Comparison of ENCODE assay signal across 10 cellular contexts in genomic region chr2:46073540-46074018, GRCh38.
DNase-seq lines count a peak whose midpoint lies in the region; ATAC-seq and TF ChIP-seq lines count a peak whose summit lies in the region.
"Had no signal": no experiment of that assay in that cellular context is flagged by ENCODE, and none has a peak within 500 bp of the region (broad histone marks: within the 10 kb centered on the region; RNA-seq: fewer than 3 reads in every experiment).

No MANE protein-coding gene starts in this region.

- H3K79me2 ChIP-seq in fibroblast of lung (ENCODE audit: control insufficient read depth, insufficient read depth, low read length) (no peaks in the 10 kb centered on the region), trophoblast cell (ENCODE audit: control insufficient read depth, insufficient read depth, low read length, poor library complexity) (peaks cover 7% of the 10 kb centered on the region)

- H2AK5ac ChIP-seq in trophoblast cell (ENCODE audit: low read length): no peak overlapping the region

- no peaks in the 10 kb centered on the region for H3K4me1 Mint-ChIP-seq in stimulated activated naive B cell treated with anti-CD40 and anti-IgM and Interleukin-4, amounts not matched to agents 10 μg/mL and 1 μg/mL and 100 μg/mL, for 72 hours
- H3K4me1 Mint-ChIP-seq: memory B cell had no signal

- H3K18ac ChIP-seq in trophoblast cell (ENCODE audit: low read length): no peak overlapping the region

- no peak overlapping the region for H2AFZ ChIP-seq in fibroblast of lung (ENCODE audit: low read length)
- no peak overlapping the region for H2AFZ ChIP-seq in trophoblast cell (ENCODE audit: insufficient read depth, low read length, poor library complexity)

- DNase-seq in EL: peak; percentile 98
- DNase-seq in RWPE1 (ENCODE audit: low spot score): peak; percentile 90
- DNase-seq in fibroblast of lung (ENCODE audit: low read depth in 2 of 2): peak; percentile 89 to 99
- DNase-seq in trophoblast cell: peak; percentile 90 to 95
- DNase-seq in cortex of kidney (lab: John Stamatoyannopoulos, UW): no peak
- DNase-seq in stimulated activated naive B cell treated with anti-CD40 and anti-IgM and Interleukin-4, amounts not matched to agents 10 μg/mL and 1 μg/mL and 100 μg/mL, for 72 hours: no peak
- DNase-seq: activated effector memory CD4-positive, alpha-beta T cell treated with Interleukin-2 at 50 U/mL for 16 hours had no signal

- H3K4me3 ChIP-seq in fibroblast of lung (replicated peaks in 1 of 4; ENCODE audit: control extremely low read depth in 1 of 4, insufficient read depth in 1 of 4, low read depth in 3 of 4, low read length in 4 of 4): peak overlapping the region in 2 of 4 experiments; percentile 10 to 30
- no peak overlapping the region for H3K4me3 ChIP-seq in trophoblast cell (ENCODE audit: low read depth, low read length)

- H3K4ac ChIP-seq in trophoblast cell (ENCODE audit: low read depth, low read length): no peak overlapping the region

- H4K8ac ChIP-seq in trophoblast cell (ENCODE audit: low read depth, low read length): peak overlapping the region; percentile 49

- H3K27ac ChIP-seq in RWPE1: peak overlapping the region; percentile 86
- H3K27ac ChIP-seq in fibroblast of lung (ENCODE audit: insufficient read depth, low read length): peak overlapping the region; percentile 56
- H3K27ac ChIP-seq in trophoblast cell (ENCODE audit: low read depth, low read length): peak overlapping the region; percentile 97

- no peak overlapping the region for H2BK120ac ChIP-seq in trophoblast cell (ENCODE audit: insufficient read depth, low read length, poor library complexity)

- H3K4me1 ChIP-seq in fibroblast of lung (ENCODE audit: control insufficient read depth, extremely low read depth, insufficient read depth, low read length) (peaks cover 26% of the 10 kb centered on the region), trophoblast cell (ENCODE audit: control insufficient read depth in 1 of 2, insufficient read depth in 2 of 2, low read length in 2 of 2) (peaks cover 23 to 36% of the 10 kb centered on the region in 2 experiments)

- CTCF ChIA-PET in RWPE1 (lab: Yijun Ruan, JAX): no interaction called here

- H3K27me3 Mint-ChIP-seq in stimulated activated naive B cell treated with anti-CD40 and anti-IgM and Interleukin-4, amounts not matched to agents 10 μg/mL and 1 μg/mL and 100 μg/mL, for 72 hours: no peaks in the 10 kb centered on the region
- H3K27me3 Mint-ChIP-seq: memory B cell had no signal

- H3K14ac ChIP-seq in trophoblast cell (ENCODE audit: low read length): no peak overlapping the region

- H2BK5ac ChIP-seq in trophoblast cell (ENCODE audit: low read depth, low read length, poor library complexity): peak overlapping the region; percentile 41

- ATAC-seq in activated CD4-positive, CD25-positive, alpha-beta regulatory T cell treated with anti-CD3 and anti-CD28 coated beads, Interleukin-2, amount 50 U/mL, for 24 hours: no peak
- ATAC-seq in HG02840 (IDR thresholded peaks at IDR 0.05; ENCODE audit: low FRiP score, unreplicated experiment): no peak
- ATAC-seq in stimulated activated naive B cell treated with anti-CD40 and anti-IgM and Interleukin-4, amounts not matched to agents 10 μg/mL and 1 μg/mL and 100 μg/mL, for 72 hours (replicated peaks): no peak

- no peaks in the 10 kb centered on the region for H3K9me3 ChIP-seq in fibroblast of lung (ENCODE audit: control insufficient read depth, insufficient read depth, low read depth, low read length)
- H3K9me3 ChIP-seq in trophoblast cell (ENCODE audit: insufficient read depth, low read depth, low read length): no peaks in the 10 kb centered on the region

- TF ChIP-seq CTCF in RWPE1 (conservative IDR thresholded peaks at IDR 0.05; ENCODE audit: low read depth) (no peak), fibroblast of lung (conservative IDR thresholded peaks at IDR 0.05 in 1 of 2, IDR thresholded peaks at IDR 0.05 in 1 of 2; ENCODE audit: low read depth in 1 of 2, low read length in 2 of 2) (no peak)

- H3K27ac Mint-ChIP-seq in stimulated activated naive B cell treated with anti-CD40 and anti-IgM and Interleukin-4, amounts not matched to agents 10 μg/mL and 1 μg/mL and 100 μg/mL, for 72 hours: no peak overlapping the region
- H3K27ac Mint-ChIP-seq: memory B cell had no signal

- POLR2A ChIA-PET in RWPE1 (lab: Yijun Ruan, JAX; ENCODE audit: low non-redundant PET): no interaction called here

- H3K27me3 ChIP-seq in fibroblast of lung (ENCODE audit: control insufficient read depth, insufficient read depth, low read length) (no peaks in the 10 kb centered on the region), trophoblast cell (ENCODE audit: insufficient read depth, low read length) (no peaks in the 10 kb centered on the region)

- no peaks in the 10 kb centered on the region for H4K20me1 ChIP-seq in fibroblast of lung (ENCODE audit: control insufficient read depth, extremely low read depth, insufficient read depth, low read length)

- H3K9ac ChIP-seq in fibroblast of lung (ENCODE audit: insufficient read depth, low read length) (peak overlapping the region; percentile 34), trophoblast cell (ENCODE audit: low read length) (no peak overlapping the region)

- peak overlapping the region; percentile 94 for H4K91ac ChIP-seq in trophoblast cell (ENCODE audit: low read depth, low read length)

- H4K12ac ChIP-seq in trophoblast cell (ENCODE audit: low read depth, low read length): no peak overlapping the region

- no peak overlapping the region for H3K4me3 Mint-ChIP-seq in stimulated activated naive B cell treated with anti-CD40 and anti-IgM and Interleukin-4, amounts not matched to agents 10 μg/mL and 1 μg/mL and 100 μg/mL, for 72 hours
- H3K4me3 Mint-ChIP-seq: memory B cell had no signal

- peaks cover 10 to 12% of the 10 kb centered on the region in 2 donors for H3K36me3 Mint-ChIP-seq in stimulated activated naive B cell treated with anti-CD40 and anti-IgM and Interleukin-4, amounts not matched to agents 10 μg/mL and 1 μg/mL and 100 μg/mL, for 72 hours

- WGBS in trophoblast cell (ENCODE audit: extremely low coverage, insufficient coverage, insufficient read length): no CpG with 5 or more reads among the region's 9 CpGs

- H3K79me1 ChIP-seq in trophoblast cell (ENCODE audit: low read length): peaks cover 47% of the 10 kb centered on the region

- no peak overlapping the region for H3K23ac ChIP-seq in trophoblast cell (ENCODE audit: low read length)

- no peak overlapping the region for H2BK12ac ChIP-seq in trophoblast cell (ENCODE audit: low read length)

- H3K36me3 ChIP-seq in fibroblast of lung (ENCODE audit: control insufficient read depth, insufficient read depth, low read length) (no peaks in the 10 kb centered on the region), trophoblast cell (ENCODE audit: control insufficient read depth in 1 of 2, insufficient read depth in 2 of 2, low read length in 2 of 2) (no peaks in the 10 kb centered on the region)

- no peaks in the 10 kb centered on the region for H3K9me3 Mint-ChIP-seq in stimulated activated naive B cell treated with anti-CD40 and anti-IgM and Interleukin-4, amounts not matched to agents 10 μg/mL and 1 μg/mL and 100 μg/mL, for 72 hours
- H3K9me3 Mint-ChIP-seq: memory B cell had no signal

- H3K4me2 ChIP-seq in fibroblast of lung (ENCODE audit: extremely low read depth, insufficient read depth, low read length): peak overlapping the region; percentile 89
- peak overlapping the region; percentile 17 for H3K4me2 ChIP-seq in trophoblast cell (ENCODE audit: low read length)

Comparison
In these comparisons a context has a peak if more than half of its experiments do, and no peak if none do; other contexts are left out.
1. DNase-seq: peak in EL (single experiment), RWPE1 (single experiment), fibroblast of lung (2 of 2) and trophoblast cell (2 of 2); none in cortex of kidney (single experiment) and stimulated activated naive B cell treated with anti-CD40 and anti-IgM and Interleukin-4, amounts not matched to agents 10 μg/mL and 1 μg/mL and 100 μg/mL, for 72 hours (single experiment).
2. Peak in every context shown above with its lines, with median percentiles within 50 percentile points of each other: H3K27ac ChIP-seq.